Comparison of ENCODE assay signal across 1 cellular context in genomic region chr10:70479161-70479531, GRCh38.
TF ChIP-seq lines count a peak whose summit lies in the region.

No MANE protein-coding gene starts in this region.

TF ChIP-seq in SK-N-SH, 30 proteins besides CTCF, POLR2A, EP300 and RAD21 (continued from another document):
- no peak for TF ChIP-seq USF1 (IDR thresholded peaks at IDR 0.05; ENCODE audit: borderline replicate concordance, low read depth)
